In genomic region chr21:42047821-42048613, GRCh38 we compare ENCODE assay signal across 11 cellular contexts. TPM values are rescaled to one million over a fixed set of nuclear protein-coding genes. Genes with fewer than 3 reads are reported as not detected.
DNase-seq lines count a peak whose midpoint lies in the region; ATAC-seq and TF ChIP-seq lines count a peak whose summit lies in the region.
"Had no signal": no experiment of that assay in that cellular context is flagged by ENCODE, and none has a peak within 500 bp of the region (broad histone marks: within the 10 kb centered on the region; RNA-seq: fewer than 3 reads in every experiment).

No MANE protein-coding gene starts in this region.

- H3K23ac ChIP-seq in mesenchymal stem cell (ENCODE audit: low read length in 2 of 2) (no peak overlapping the region), H9 (ENCODE audit: insufficient read length, low read depth, low read length) (no peak overlapping the region)

- H3K4me1 ChIP-seq in mammary epithelial cell (ENCODE audit: insufficient read depth, low read length) (no peaks in the 10 kb centered on the region), mesenchymal stem cell (ENCODE audit: control insufficient read depth, insufficient read depth, low read depth, low read length) (peaks cover 11% of the 10 kb centered on the region), vagina (peaks cover 9% of the 10 kb centered on the region), H9 (ENCODE audit: insufficient read depth, low read length) (no peaks in the 10 kb centered on the region)

- H4K5ac ChIP-seq in H9 (ENCODE audit: insufficient read length, low read depth, low read length), result no peak overlapping the region

- no peak overlapping the region for H3T11ph ChIP-seq in H9 (ENCODE audit: low read length)

- H2AFZ ChIP-seq in mammary epithelial cell (ENCODE audit: low read depth, low read length) (no peak overlapping the region), mesenchymal stem cell (ENCODE audit: low read depth, low read length) (no peak overlapping the region), H9 (ENCODE audit: low read length) (no peak overlapping the region)

- H4K91ac ChIP-seq in mesenchymal stem cell (ENCODE audit: low read length), result peak overlapping the region; percentile 89
- H4K91ac ChIP-seq in H9 (ENCODE audit: insufficient read length, low read depth, low read length), result no peak overlapping the region

- no peak overlapping the region for H2BK5ac ChIP-seq in mesenchymal stem cell (ENCODE audit: low read depth, low read length, poor library complexity, severe bottlenecking)
- H2BK5ac ChIP-seq in H9 (ENCODE audit: insufficient read length, low read length), result no peak overlapping the region

- H3K9me3 ChIP-seq in mammary epithelial cell (replicated peaks; ENCODE audit: insufficient read depth, low read length), result no peaks in the 10 kb centered on the region
- peaks cover 8% of the 10 kb centered on the region for H3K9me3 ChIP-seq in mesenchymal stem cell (ENCODE audit: control insufficient read depth, low read length)
- H3K9me3 ChIP-seq in vagina, result no peaks in the 10 kb centered on the region
- H3K9me3 ChIP-seq in H9 (ENCODE audit: control insufficient read depth, low read depth, low read length), result no peaks in the 10 kb centered on the region

- H3K27me3 Mint-ChIP-seq in MCF 10A (ENCODE audit: insufficient read depth, unreplicated experiment) (peaks cover 12% of the 10 kb centered on the region), H9 (ENCODE audit: low read depth) (peaks cover 4% of the 10 kb centered on the region; the same call in 1 of the 2 replicates)

- no peak overlapping the region for H3K14ac ChIP-seq in mesenchymal stem cell (ENCODE audit: low read length in 2 of 2)
- H3K14ac ChIP-seq in H9 (ENCODE audit: insufficient read depth, low read length), result no peak overlapping the region; the same call in 1 of the 2 replicates

- H3K27ac Mint-ChIP-seq in MCF 10A (ENCODE audit: low read depth, unreplicated experiment), result no peak overlapping the region
- H3K27ac Mint-ChIP-seq in H9, result no peak overlapping the region
- H3K27ac Mint-ChIP-seq: activated naive CD4-positive, alpha-beta T cell treated with anti-CD3 and anti-CD28 coated beads, Interleukin-2, amount 50 U/mL, for 72 hours had no signal

- ATAC-seq in HG02840 (IDR thresholded peaks at IDR 0.05; ENCODE audit: low FRiP score, unreplicated experiment), result no peak

- H4K20me1 ChIP-seq in mammary epithelial cell (ENCODE audit: insufficient read depth, low read length) (no peaks in the 10 kb centered on the region), H9 (ENCODE audit: control insufficient read depth, insufficient read depth, insufficient read length) (no peaks in the 10 kb centered on the region)

- no peak overlapping the region for H3K56ac ChIP-seq in H9 (ENCODE audit: insufficient read length, low read depth, low read length)

- H4K8ac ChIP-seq in mesenchymal stem cell (ENCODE audit: low read length) (peak overlapping the region; percentile 69), H9 (replicated peaks; ENCODE audit: insufficient read length, low read depth, low read length) (no peak overlapping the region)

- H2BK20ac ChIP-seq in H9 (ENCODE audit: low read depth, low read length, poor library complexity, severe bottlenecking), result no peak overlapping the region

- H3K27ac ChIP-seq in mammary epithelial cell (ENCODE audit: insufficient read depth, low read depth, low read length) (no peak overlapping the region), mesenchymal stem cell (ENCODE audit: low read length, poor library complexity, severe bottlenecking) (peak overlapping the region; percentile 14), vagina (peak overlapping the region; percentile 3), H9 (ENCODE audit: insufficient read length, low read depth, low read length) (no peak overlapping the region)

- POLR2A ChIA-PET in MCF 10A (lab: Yijun Ruan, JAX), result no interaction called here

- peaks cover 8% of the 10 kb centered on the region for H3K36me3 Mint-ChIP-seq in MCF 10A (ENCODE audit: insufficient read depth, unreplicated experiment)
- H3K36me3 Mint-ChIP-seq in H9 (ENCODE audit: insufficient read depth in 1 of 3, low read depth in 3 of 3), result no peaks in the 10 kb centered on the region
- H3K36me3 Mint-ChIP-seq: activated naive CD4-positive, alpha-beta T cell treated with anti-CD3 and anti-CD28 coated beads, Interleukin-2, amount 50 U/mL, for 72 hours had no signal

- dilution Hi-C loops in mammary epithelial cell (cut with HindIII; ENCODE audit: low sequenced_read_pairs), result no loop called here

- intact Hi-C loops in mammary epithelial cell (cut with micrococcal nuclease), result no loop called here
- intact Hi-C loops in MCF 10A (cut with micrococcal nuclease), result no loop called here
- intact Hi-C loops in vagina (cut with DNase I), result no loop called here

- no peaks in the 10 kb centered on the region for H3K9me3 Mint-ChIP-seq in MCF 10A (ENCODE audit: unreplicated experiment)
- peaks cover 0 to 4% of the 10 kb centered on the region in 2 experiments; a peak in 1 of 5 replicates for H3K9me3 Mint-ChIP-seq in H9
- H3K9me3 Mint-ChIP-seq: activated naive CD4-positive, alpha-beta T cell treated with anti-CD3 and anti-CD28 coated beads, Interleukin-2, amount 50 U/mL, for 72 hours had no signal

- H3K79me1 ChIP-seq in mesenchymal stem cell (replicated peaks; ENCODE audit: low read length, poor library complexity, severe bottlenecking) (no peaks in the 10 kb centered on the region), H9 (ENCODE audit: insufficient read depth, low read depth, low read length, poor library complexity, severe bottlenecking) (no peaks in the 10 kb centered on the region)

- H3K23me2 ChIP-seq in H9 (ENCODE audit: insufficient read length, low read depth, low read length, poor library complexity, severe bottlenecking), result no peaks in the 10 kb centered on the region

- H2BK120ac ChIP-seq in mesenchymal stem cell (ENCODE audit: low read depth, low read length) (peak overlapping the region; percentile 90), H9 (ENCODE audit: low read depth, low read length, poor library complexity, severe bottlenecking) (no peak overlapping the region)

- no peaks in the 10 kb centered on the region for H3K27me3 ChIP-seq in mammary epithelial cell (ENCODE audit: insufficient read depth, low read length)
- H3K27me3 ChIP-seq in mesenchymal stem cell (ENCODE audit: control insufficient read depth in 1 of 2, insufficient read depth in 1 of 2, low read length in 2 of 2), result peaks cover 0 to 12% of the 10 kb centered on the region in 2 experiments
- no peaks in the 10 kb centered on the region for H3K27me3 ChIP-seq in vagina
- no peaks in the 10 kb centered on the region for H3K27me3 ChIP-seq in H9 (ENCODE audit: insufficient read depth, low read length)

- H3K4me3 Mint-ChIP-seq in MCF 10A (ENCODE audit: unreplicated experiment), result no peak overlapping the region
- no peak overlapping the region for H3K4me3 Mint-ChIP-seq in H9

- no peaks in the 10 kb centered on the region for H3K4me1 Mint-ChIP-seq in MCF 10A (ENCODE audit: insufficient read depth, unreplicated experiment)
- no peaks in the 10 kb centered on the region for H3K4me1 Mint-ChIP-seq in H9

- H3K4ac ChIP-seq in mesenchymal stem cell (ENCODE audit: low read depth in 1 of 2, low read length in 2 of 2) (peak overlapping the region; percentile 42 to 67), H9 (ENCODE audit: low read depth, low read length) (no peak overlapping the region)

- 90% methylated on average over 18 of the region's 19 CpGs for WGBS in mammary epithelial cell (ENCODE audit: low coverage, missing lambda C conversion rate)
- WGBS in mesenchymal stem cell, result 37% methylated on average over 17 of the region's 19 CpGs
- no CpG with 5 or more reads among the region's 19 CpGs for WGBS in H9 (ENCODE audit: extremely low coverage, insufficient read length, low lambda C conversion rate)

- no peak overlapping the region for H3K4me2 ChIP-seq in mammary epithelial cell (ENCODE audit: insufficient read depth, low read depth, low read length)
- H3K4me2 ChIP-seq in mesenchymal stem cell (ENCODE audit: low read length, poor library complexity, severe bottlenecking), result no peak overlapping the region
- H3K4me2 ChIP-seq in H9 (ENCODE audit: insufficient read depth, insufficient read length, low read length), result no peak overlapping the region

- H3K9ac ChIP-seq in mammary epithelial cell (ENCODE audit: insufficient read depth, low read length), result no peak overlapping the region
- H3K9ac ChIP-seq in mesenchymal stem cell (ENCODE audit: low read length), result peak overlapping the region; percentile 72
- H3K9ac ChIP-seq in H9 (ENCODE audit: extremely low read depth, insufficient read length, low read length), result no peak overlapping the region

- peak overlapping the region; percentile 63 to 87 for H3K18ac ChIP-seq in mesenchymal stem cell (ENCODE audit: low read depth in 1 of 2, low read length in 2 of 2)
- no peak overlapping the region for H3K18ac ChIP-seq in H9 (ENCODE audit: insufficient read length, low read depth, low read length)

- TF ChIP-seq POLR2A in vagina (IDR thresholded peaks at IDR 0.05), result no peak

- H3K79me2 ChIP-seq in mammary epithelial cell (ENCODE audit: insufficient read depth, low read length), result no peaks in the 10 kb centered on the region
- no peaks in the 10 kb centered on the region for H3K79me2 ChIP-seq in H9 (ENCODE audit: insufficient read depth, low read length)

- in situ Hi-C loops in mammary epithelial cell (cut with MboI; ENCODE audit: low sequenced_read_pairs in 2 of 2), result no loop called here

- H2AK5ac ChIP-seq in mesenchymal stem cell (ENCODE audit: low read length, severe bottlenecking) (no peak overlapping the region), H9 (ENCODE audit: insufficient read length, low read length) (no peak overlapping the region)

- no peaks in the 10 kb centered on the region for H3K36me3 ChIP-seq in mammary epithelial cell (ENCODE audit: insufficient read depth, low read length)
- no peaks in the 10 kb centered on the region for H3K36me3 ChIP-seq in mesenchymal stem cell (ENCODE audit: control insufficient read depth in 1 of 2, insufficient read depth in 2 of 2, low read depth in 1 of 2, low read length in 2 of 2)
- no peaks in the 10 kb centered on the region for H3K36me3 ChIP-seq in vagina

- H2BK12ac ChIP-seq in mesenchymal stem cell (ENCODE audit: low read length in 2 of 2) (peak overlapping the region in 1 of 2 experiments; percentile 85), H9 (ENCODE audit: insufficient read length, low read depth, low read length) (no peak overlapping the region)

- BruUV-seq in mammary epithelial cell (replicated peaks; lab: Mats Ljungman, UMichigan), result no TSS peak
- BruUV-seq in MCF 10A (replicated peaks; lab: Mats Ljungman, UMichigan), result no TSS peak

- TF ChIP-seq CTCF in mammary epithelial cell (conservative IDR thresholded peaks at IDR 0.05 in 1 of 2, IDR thresholded peaks at IDR 0.05 in 1 of 2; ENCODE audit: extremely low read depth in 1 of 2, insufficient read depth in 1 of 2, low read depth in 1 of 2, low read length in 2 of 2), result no peak
- no peak for TF ChIP-seq CTCF in MCF 10A (IDR thresholded peaks at IDR 0.05; ENCODE audit: unreplicated experiment)
- no peak for TF ChIP-seq CTCF in vagina (IDR thresholded peaks at IDR 0.05)
- TF ChIP-seq CTCF in H9 (conservative IDR thresholded peaks at IDR 0.05), result no peak

- H3K4me3 ChIP-seq in mammary epithelial cell (replicated peaks in 1 of 3; ENCODE audit: insufficient read depth in 1 of 3, low read depth in 2 of 3, low read length in 3 of 3), result no peak overlapping the region
- H3K4me3 ChIP-seq in mesenchymal stem cell (ENCODE audit: insufficient read depth in 1 of 2, low read depth in 1 of 2, low read length in 2 of 2), result no peak overlapping the region
- no peak overlapping the region for H3K4me3 ChIP-seq in vagina

- H2BK15ac ChIP-seq in mesenchymal stem cell (ENCODE audit: low read depth, poor library complexity, severe bottlenecking), result no peak overlapping the region
- H2BK15ac ChIP-seq in H9 (ENCODE audit: low read depth, low read length), result no peak overlapping the region

- DNase-seq in mammary epithelial cell, result peak; percentile 36
- no peak for DNase-seq in MCF 10A (ENCODE audit: unreplicated experiment)
- peak; percentile 19 for DNase-seq in cerebellum (ENCODE audit: low spot score)
- peak; percentile 99 for DNase-seq in mesenchymal stem cell
- DNase-seq in vagina (ENCODE audit: extremely low spot score in 2 of 2), result no peak
- DNase-seq in stimulated activated CD4-positive, alpha-beta T cell treated with anti-CD3 and anti-CD28 coated beads, Interleukin-2, amount 100 ng/mL, for 48 hours, result no peak
- no peak for DNase-seq in H9
- DNase-seq: NCI-H187, T-helper 2 cell had no signal

- CTCF ChIA-PET in mammary epithelial cell (lab: Charles Lee; ENCODE audit: low non-redundant PET), result no interaction called here
- CTCF ChIA-PET in MCF 10A (lab: Yijun Ruan, JAX), result interaction anchor here (0.6 to 1.2 kb wide), 3 partner anchors 8 to 109 kb away, joined by 3 to 4 read pairs (median 3); no protein-coding TSS in a partner anchor

RNA-seq across cellular contexts. Expression of gene UMODL1, which starts 23.1 kb away (rescaled TPM):
- total RNA-seq in mammary epithelial cell (under 1 TPM in 1 of 2 donors, not detected in 1; under 0.01 TPM), MCF 10A (2022) (not detected in 2 replicates), cerebellum (0.09 TPM), vagina (not detected), H9 (2021) (not detected in 2 replicates)
- not detected for polyA plus RNA-seq in mammary epithelial cell
- not detected for polyA minus RNA-seq in mammary epithelial cell
- 0.07 TPM for polyA plus RNA-seq in mesenchymal stem cell (2013, experiment 1 of 2)
- polyA plus RNA-seq in mesenchymal stem cell (2013, experiment 2 of 2), result 0.07 TPM

RNA-seq across cellular contexts. Expression of gene ZBTB21, which starts 37.9 kb away (rescaled TPM):
- total RNA-seq in mammary epithelial cell, result 10 to 100 TPM; 16.3 to 22.4 TPM
- polyA plus RNA-seq in mammary epithelial cell, result 6.7 TPM
- 11.0 TPM for polyA minus RNA-seq in mammary epithelial cell
- 21.5 and 27.3 TPM in 2 replicates for total RNA-seq in MCF 10A (2022)
- total RNA-seq in cerebellum, result 13.3 TPM
- 9.7 TPM for polyA plus RNA-seq in mesenchymal stem cell (2013, experiment 1 of 2)
- polyA plus RNA-seq in mesenchymal stem cell (2013, experiment 2 of 2), result 9.5 TPM
- total RNA-seq in vagina, result 16.7 TPM
- 17.4 and 18.1 TPM in 2 replicates for total RNA-seq in H9 (2021)

Comparison
In these comparisons a context has a peak if more than half of its experiments do, and no peak if none do; other contexts are left out.
1. DNase-seq: peak in mammary epithelial cell (single experiment), cerebellum (single experiment) and mesenchymal stem cell (single experiment); none in MCF 10A (single experiment), vagina (0 of 2), stimulated activated CD4-positive, alpha-beta T cell treated with anti-CD3 and anti-CD28 coated beads, Interleukin-2, amount 100 ng/mL, for 48 hours (0 of 2) and H9 (single experiment).
2. H3K27ac ChIP-seq: peak in mesenchymal stem cell (single experiment) and vagina (single experiment); none in mammary epithelial cell (single experiment) and H9 (single experiment).